15 cellular contexts compared by ENCODE assay signal in genomic region chr12:49697808-49698207, GRCh38. TPM values are rescaled to one million over a fixed set of nuclear protein-coding genes. Genes with fewer than 3 reads are reported as not detected.
DNase-seq lines count a peak whose midpoint lies in the region; ATAC-seq, FAIRE-seq and TF ChIP-seq lines count a peak whose summit lies in the region.
"Had no signal": no experiment of that assay in that cellular context is flagged by ENCODE, and none has a peak within 500 bp of the region (broad histone marks: within the 10 kb centered on the region; RNA-seq: fewer than 3 reads in every experiment).

No MANE protein-coding gene starts in this region.

- H3K27ac Mint-ChIP-seq in IgD-negative memory B cell (peak overlapping the region in 2 of 3 donors; percentile 17 to 41), endothelial cell (ENCODE audit: unreplicated experiment) (peak overlapping the region; percentile 99)
- H3K27ac Mint-ChIP-seq in stimulated activated naive CD8-positive, alpha-beta T cell treated with anti-CD3 and anti-CD28 coated beads, Interleukin-15, amount 100 ng/mL, for 72 hours = no peak overlapping the region

- TF ChIP-seq CTCF in endothelial cell (IDR thresholded peaks at IDR 0.05; ENCODE audit: unreplicated experiment) = no peak

- H3K4me1 Mint-ChIP-seq in IgD-negative memory B cell (peaks cover 35 to 45% (median 38%) of the 10 kb centered on the region in 3 donors), endothelial cell (ENCODE audit: unreplicated experiment) (peaks cover 73% of the 10 kb centered on the region)
- H3K4me1 Mint-ChIP-seq in stimulated activated naive CD8-positive, alpha-beta T cell treated with anti-CD3 and anti-CD28 coated beads, Interleukin-15, amount 100 ng/mL, for 72 hours = peaks cover 54% of the 10 kb centered on the region

- peaks cover 3% of the 10 kb centered on the region for H3K36me3 Mint-ChIP-seq in IgD-negative memory B cell
- peaks cover 4% of the 10 kb centered on the region for H3K36me3 Mint-ChIP-seq in endothelial cell (ENCODE audit: low read depth, unreplicated experiment)

- no peaks in the 10 kb centered on the region for H3K9me3 Mint-ChIP-seq in IgD-negative memory B cell
- H3K9me3 Mint-ChIP-seq in endothelial cell (ENCODE audit: unreplicated experiment) = no peaks in the 10 kb centered on the region
- H3K9me3 Mint-ChIP-seq in stimulated activated naive CD8-positive, alpha-beta T cell treated with anti-CD3 and anti-CD28 coated beads, Interleukin-15, amount 100 ng/mL, for 72 hours = no peaks in the 10 kb centered on the region
- H3K9me3 Mint-ChIP-seq: activated CD4-positive, alpha-beta memory T cell treated with anti-CD3 and anti-CD28 coated beads, Interleukin-2, amount 10 ng/mL, durations not matched to agents 7 days and 5 days; activated T-helper 1 cell treated with anti-CD3 and anti-CD28 coated beads, Interleukin-12 subunit alpha, Interleukin-12 subunit beta, Interleukin-2, Interleukin-4 antibody, amounts not matched to agents 30 ng/mL and 10 ng/mL and 1 ng/mL, durations not matched to agents 14 hours and 24 hours and 36 hours; CD4-positive, CD25-positive, alpha-beta regulatory T cell had no signal

- ATAC-seq in stimulated activated naive CD8-positive, alpha-beta T cell treated with anti-CD3 and anti-CD28 coated beads, Interleukin-15, amount 100 ng/mL, for 72 hours = no peak
- ATAC-seq in GM21786 (IDR thresholded peaks at IDR 0.05; ENCODE audit: unreplicated experiment) = no peak

- no peaks in the 10 kb centered on the region for H3K27me3 Mint-ChIP-seq in IgD-negative memory B cell
- no peaks in the 10 kb centered on the region for H3K27me3 Mint-ChIP-seq in endothelial cell (ENCODE audit: unreplicated experiment)
- H3K27me3 Mint-ChIP-seq in stimulated activated naive CD8-positive, alpha-beta T cell treated with anti-CD3 and anti-CD28 coated beads, Interleukin-15, amount 100 ng/mL, for 72 hours = no peaks in the 10 kb centered on the region
- H3K27me3 Mint-ChIP-seq: activated CD4-positive, alpha-beta memory T cell treated with anti-CD3 and anti-CD28 coated beads, Interleukin-2, amount 10 ng/mL, durations not matched to agents 7 days and 5 days; CD4-positive, CD25-positive, alpha-beta regulatory T cell had no signal

- H3K4me3 Mint-ChIP-seq in IgD-negative memory B cell (peak overlapping the region in 3 of 4 donors; percentile 20 to 93 (median 90)), endothelial cell (ENCODE audit: unreplicated experiment) (peak overlapping the region; percentile 65)
- H3K4me3 Mint-ChIP-seq in stimulated activated naive CD8-positive, alpha-beta T cell treated with anti-CD3 and anti-CD28 coated beads, Interleukin-15, amount 100 ng/mL, for 72 hours = peak overlapping the region; percentile 77 to 79
- H3K4me3 Mint-ChIP-seq: activated CD4-positive, alpha-beta memory T cell treated with anti-CD3 and anti-CD28 coated beads, Interleukin-2, amount 10 ng/mL, durations not matched to agents 7 days and 5 days had no signal

- no peak for FAIRE-seq in GM12891 (lab: Jason Lieb, UNC)
- FAIRE-seq: colon had no signal

- TF ChIP-seq POLR2A in GM12891 (IDR thresholded peaks at IDR 0.05; ENCODE audit: low read depth, low read length) = no peak

- DNase-seq in GM12891 (ENCODE audit: insufficient read length, low spot score) = no peak
- no peak for DNase-seq in endothelial cell (ENCODE audit: low spot score)
- no peak for DNase-seq in stimulated activated naive CD8-positive, alpha-beta T cell treated with anti-CD3 and anti-CD28 coated beads, Interleukin-15, amount 100 ng/mL, for 72 hours
- DNase-seq in NCI-H345 (lab: John Stamatoyannopoulos, UW) = no peak
- no peak for DNase-seq in pons (ENCODE audit: low spot score)
- DNase-seq: activated CD4-positive, alpha-beta memory T cell treated with anti-CD3 and anti-CD28 coated beads, Interleukin-2, amount 10 ng/mL, durations not matched to agents 7 days and 5 days; amygdala; CD4-positive, CD25-positive, alpha-beta regulatory T cell; DMS79 treated with DMSO at 0.1 percent for 48 hours; NCI-H2029 treated with DMSO at 0.1 percent for 48 hours; NCI-H524 treated with DMSO at 0.1 percent for 48 hours had no signal

TF ChIP-seq in GM12891, 5 proteins besides CTCF, POLR2A, EP300 and RAD21:
- TF ChIP-seq TAF1 (IDR thresholded peaks at IDR 0.05; ENCODE audit: low read depth, low read length) (no peak), SPI1 (IDR thresholded peaks at IDR 0.05; ENCODE audit: low read depth, low read length) (peak; percentile 73), POU2F2 (IDR thresholded peaks at IDR 0.05; ENCODE audit: low read depth, low read length) (no peak)

RNA-seq across cellular contexts. Expression of gene FMNL3, which starts 9.4 kb away (rescaled TPM):
- polyA plus RNA-seq in GM12891 (2012; ENCODE audit: low read depth, missing spikeins) = 40.1 TPM
- 5.6 TPM for polyA plus RNA-seq in IgD-negative memory B cell
- 194 TPM for total RNA-seq in endothelial cell (ENCODE audit: unreplicated experiment)

RNA-seq across cellular contexts. Expression of gene TMBIM6, which starts 43.5 kb away (rescaled TPM):
- polyA plus RNA-seq in GM12891 (2012; ENCODE audit: low read depth, missing spikeins) = 188 TPM
- polyA plus RNA-seq in IgD-negative memory B cell = 710 TPM
- total RNA-seq in endothelial cell (ENCODE audit: unreplicated experiment) = 571 TPM

Comparison
In these comparisons a context has a peak if more than half of its experiments do, and no peak if none do; other contexts are left out.
1. H3K27ac Mint-ChIP-seq: peak in IgD-negative memory B cell (2 of 3) and endothelial cell (single experiment); none in stimulated activated naive CD8-positive, alpha-beta T cell treated with anti-CD3 and anti-CD28 coated beads, Interleukin-15, amount 100 ng/mL, for 72 hours (0 of 2).
2. Peak in every context shown above with its lines, with median percentiles within 50 percentile points of each other: H3K4me3 Mint-ChIP-seq.